1 cellular context compared by ENCODE assay signal in the genomic region with DNA sequence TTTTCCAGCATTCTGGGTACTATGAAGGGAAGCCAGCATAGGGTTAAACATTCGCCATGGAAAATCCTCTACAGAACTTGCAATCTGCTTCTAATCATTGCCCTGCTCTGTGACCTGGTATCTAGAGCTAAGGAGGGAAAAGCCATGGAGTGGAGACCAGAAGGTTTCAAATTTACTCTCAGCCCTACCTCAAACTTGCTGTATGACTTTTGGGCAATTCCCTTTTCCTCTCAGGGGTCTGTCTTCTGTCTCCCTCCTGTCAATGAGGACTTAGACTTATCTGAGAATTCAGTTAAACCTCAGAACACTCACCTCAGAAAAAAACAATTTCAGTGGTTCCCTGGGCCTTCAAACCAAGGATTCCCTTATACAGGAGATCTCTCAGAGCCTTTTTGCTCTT.
TF ChIP-seq lines count a peak whose summit lies in the region.

No MANE protein-coding gene starts in this region.

TF ChIP-seq in SK-N-SH, 30 proteins besides CTCF, POLR2A, EP300 and RAD21 (continued from another document):
- TF ChIP-seq, protein P1, sequence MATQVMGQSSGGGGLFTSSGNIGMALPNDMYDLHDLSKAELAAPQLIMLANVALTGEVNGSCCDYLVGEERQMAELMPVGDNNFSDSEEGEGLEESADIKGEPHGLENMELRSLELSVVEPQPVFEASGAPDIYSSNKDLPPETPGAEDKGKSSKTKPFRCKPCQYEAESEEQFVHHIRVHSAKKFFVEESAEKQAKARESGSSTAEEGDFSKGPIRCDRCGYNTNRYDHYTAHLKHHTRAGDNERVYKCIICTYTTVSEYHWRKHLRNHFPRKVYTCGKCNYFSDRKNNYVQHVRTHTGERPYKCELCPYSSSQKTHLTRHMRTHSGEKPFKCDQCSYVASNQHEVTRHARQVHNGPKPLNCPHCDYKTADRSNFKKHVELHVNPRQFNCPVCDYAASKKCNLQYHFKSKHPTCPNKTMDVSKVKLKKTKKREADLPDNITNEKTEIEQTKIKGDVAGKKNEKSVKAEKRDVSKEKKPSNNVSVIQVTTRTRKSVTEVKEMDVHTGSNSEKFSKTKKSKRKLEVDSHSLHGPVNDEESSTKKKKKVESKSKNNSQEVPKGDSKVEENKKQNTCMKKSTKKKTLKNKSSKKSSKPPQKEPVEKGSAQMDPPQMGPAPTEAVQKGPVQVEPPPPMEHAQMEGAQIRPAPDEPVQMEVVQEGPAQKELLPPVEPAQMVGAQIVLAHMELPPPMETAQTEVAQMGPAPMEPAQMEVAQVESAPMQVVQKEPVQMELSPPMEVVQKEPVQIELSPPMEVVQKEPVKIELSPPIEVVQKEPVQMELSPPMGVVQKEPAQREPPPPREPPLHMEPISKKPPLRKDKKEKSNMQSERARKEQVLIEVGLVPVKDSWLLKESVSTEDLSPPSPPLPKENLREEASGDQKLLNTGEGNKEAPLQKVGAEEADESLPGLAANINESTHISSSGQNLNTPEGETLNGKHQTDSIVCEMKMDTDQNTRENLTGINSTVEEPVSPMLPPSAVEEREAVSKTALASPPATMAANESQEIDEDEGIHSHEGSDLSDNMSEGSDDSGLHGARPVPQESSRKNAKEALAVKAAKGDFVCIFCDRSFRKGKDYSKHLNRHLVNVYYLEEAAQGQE (IDR thresholded peaks at IDR 0.05; ENCODE audit: low read depth, low read length): no peak
- no peak for TF ChIP-seq RCOR1 (IDR thresholded peaks at IDR 0.05; ENCODE audit: low read length)
- TF ChIP-seq RXRA (IDR thresholded peaks at IDR 0.05; ENCODE audit: borderline replicate concordance, low read depth): no peak
- no peak for TF ChIP-seq JUND (IDR thresholded peaks at IDR 0.05)
- TF ChIP-seq, protein P2, sequence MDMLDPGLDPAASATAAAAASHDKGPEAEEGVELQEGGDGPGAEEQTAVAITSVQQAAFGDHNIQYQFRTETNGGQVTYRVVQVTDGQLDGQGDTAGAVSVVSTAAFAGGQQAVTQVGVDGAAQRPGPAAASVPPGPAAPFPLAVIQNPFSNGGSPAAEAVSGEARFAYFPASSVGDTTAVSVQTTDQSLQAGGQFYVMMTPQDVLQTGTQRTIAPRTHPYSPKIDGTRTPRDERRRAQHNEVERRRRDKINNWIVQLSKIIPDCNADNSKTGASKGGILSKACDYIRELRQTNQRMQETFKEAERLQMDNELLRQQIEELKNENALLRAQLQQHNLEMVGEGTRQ (IDR thresholded peaks at IDR 0.05; ENCODE audit: borderline replicate concordance, low read depth, low read length): no peak
- no peak for TF ChIP-seq RFX5 (IDR thresholded peaks at IDR 0.05; ENCODE audit: low read length)
- TF ChIP-seq EZH2phosphoT487 (IDR thresholded peaks at IDR 0.05; ENCODE audit: borderline replicate concordance, low read depth): no peak
- no peak for TF ChIP-seq FOXJ3 (CRISPR knock-in tag; IDR thresholded peaks at IDR 0.05)
- TF ChIP-seq GABPA (IDR thresholded peaks at IDR 0.05; ENCODE audit: low read depth): no peak
- TF ChIP-seq, protein P3, sequence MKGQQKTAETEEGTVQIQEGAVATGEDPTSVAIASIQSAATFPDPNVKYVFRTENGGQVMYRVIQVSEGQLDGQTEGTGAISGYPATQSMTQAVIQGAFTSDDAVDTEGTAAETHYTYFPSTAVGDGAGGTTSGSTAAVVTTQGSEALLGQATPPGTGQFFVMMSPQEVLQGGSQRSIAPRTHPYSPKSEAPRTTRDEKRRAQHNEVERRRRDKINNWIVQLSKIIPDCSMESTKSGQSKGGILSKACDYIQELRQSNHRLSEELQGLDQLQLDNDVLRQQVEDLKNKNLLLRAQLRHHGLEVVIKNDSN (IDR thresholded peaks at IDR 0.05; ENCODE audit: borderline replicate concordance, low read depth): no peak
- TF ChIP-seq, protein P4, sequence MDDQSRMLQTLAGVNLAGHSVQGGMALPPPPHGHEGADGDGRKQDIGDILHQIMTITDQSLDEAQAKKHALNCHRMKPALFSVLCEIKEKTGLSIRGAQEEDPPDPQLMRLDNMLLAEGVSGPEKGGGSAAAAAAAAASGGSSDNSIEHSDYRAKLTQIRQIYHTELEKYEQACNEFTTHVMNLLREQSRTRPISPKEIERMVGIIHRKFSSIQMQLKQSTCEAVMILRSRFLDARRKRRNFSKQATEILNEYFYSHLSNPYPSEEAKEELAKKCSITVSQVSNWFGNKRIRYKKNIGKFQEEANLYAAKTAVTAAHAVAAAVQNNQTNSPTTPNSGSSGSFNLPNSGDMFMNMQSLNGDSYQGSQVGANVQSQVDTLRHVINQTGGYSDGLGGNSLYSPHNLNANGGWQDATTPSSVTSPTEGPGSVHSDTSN (IDR thresholded peaks at IDR 0.05): no peak
- TF ChIP-seq TAF1 (IDR thresholded peaks at IDR 0.05; ENCODE audit: borderline replicate concordance, low read depth, low read length): no peak
- TF ChIP-seq TCF12 (IDR thresholded peaks at IDR 0.05): no peak
